Comparison of ENCODE assay signal across 17 cellular contexts in the genomic region with DNA sequence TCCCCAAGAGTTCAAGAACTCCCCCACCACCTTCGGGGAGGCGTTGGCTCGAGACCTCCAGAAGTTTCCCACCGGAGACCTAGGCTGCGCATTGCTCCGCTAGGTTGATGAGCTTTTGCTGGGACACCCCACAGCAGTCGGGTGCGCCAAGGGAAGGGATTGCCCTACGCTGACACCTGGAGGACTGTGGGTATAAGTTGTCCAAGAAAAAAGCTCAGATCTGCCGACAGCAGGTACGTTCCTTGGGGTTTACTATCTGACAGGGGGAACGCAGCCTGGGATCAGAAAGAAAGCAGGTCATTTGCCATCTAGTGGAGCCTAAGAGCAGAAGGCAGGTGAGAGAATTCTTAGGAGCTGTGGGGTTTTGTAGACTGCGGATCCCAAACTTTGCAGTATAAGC.
A peak's percentile ranks its signal among the peaks of the same experiment; 100 is the strongest.
DNase-seq lines count a peak whose midpoint lies in the region; ATAC-seq, FAIRE-seq and TF ChIP-seq lines count a peak whose summit lies in the region.
"Had no signal": no experiment of that assay in that cellular context is flagged by ENCODE, and none has a peak within 500 bp of the region (broad histone marks: within the 10 kb centered on the region; RNA-seq: fewer than 3 reads in every experiment).

No MANE protein-coding gene starts in this region.

- intact Hi-C loops in CD14-positive monocyte (cut with micrococcal nuclease) = no loop called here

- H4K91ac ChIP-seq in neuronal stem cell (ENCODE audit: low read depth, low read length, poor library complexity) = no peak overlapping the region

- no peak overlapping the region for H2AK5ac ChIP-seq in neuronal stem cell (ENCODE audit: low read depth, low read length)

- H4K8ac ChIP-seq in neuronal stem cell (ENCODE audit: low read depth, low read length) = no peak overlapping the region

- peak overlapping the region; percentile 59 for H3K18ac ChIP-seq in neuronal stem cell (ENCODE audit: low read length)

- H3K9me3 ChIP-seq in SK-N-SH (no peaks in the 10 kb centered on the region), Karpas-422 (ENCODE audit: low read length) (no peaks in the 10 kb centered on the region), neuronal stem cell (replicated peaks in 1 of 2; ENCODE audit: control insufficient read depth in 2 of 2, insufficient read depth in 1 of 2, low read depth in 1 of 2, low read length in 2 of 2) (no peaks in the 10 kb centered on the region)

- no peak overlapping the region for H3K4me3 Mint-ChIP-seq in CD14-positive monocyte
- H3K4me3 Mint-ChIP-seq: HFFc6; naive thymus-derived CD4-positive, alpha-beta T cell; T-helper 2 cell treated with Interferon-gamma antibody and Interleukin-4, amounts not matched to agents 5 μg/mL and 100 μg/mL, for 36 hours had no signal

- FAIRE-seq in urothelium cell line (lab: Jason Lieb, UNC) = no peak

- no peak overlapping the region for H3K4ac ChIP-seq in neuronal stem cell (ENCODE audit: low read length)

- in situ Hi-C loops in brain microvascular endothelial cell (cut with HindIII; ENCODE audit: low pct_ligation_motif_present, low sequenced_read_pairs) = no loop called here

- H3K14ac ChIP-seq in neuronal stem cell (ENCODE audit: low read length) = no peak overlapping the region

- DNase-seq in SK-N-SH (peak; percentile 8), Karpas-422 (peak; percentile 58), brain microvascular endothelial cell (no peak), neuronal stem cell (ENCODE audit: low spot score) (no peak), GM19240 (ENCODE audit: insufficient read length, low spot score) (no peak), CD14-positive monocyte (ENCODE audit: low spot score) (no peak), urothelium cell line (ENCODE audit: low spot score) (no peak)
- DNase-seq: dorsolateral prefrontal cortex; EL; glutamatergic neuron; HFFc6; KBM-7; naive thymus-derived CD4-positive, alpha-beta T cell; NCI-H1105 treated with DMSO at 0.1 percent for 48 hours had no signal

- H3K36me3 ChIP-seq in SK-N-SH (replicated peaks in 1 of 2; ENCODE audit: control insufficient read depth in 1 of 2, insufficient read depth in 2 of 2, low read length in 1 of 2) = no peaks in the 10 kb centered on the region
- no peaks in the 10 kb centered on the region for H3K36me3 ChIP-seq in Karpas-422 (ENCODE audit: insufficient read depth, low read length)
- H3K36me3 ChIP-seq in brain microvascular endothelial cell (replicated peaks) = no peaks in the 10 kb centered on the region
- H3K36me3 ChIP-seq in neuronal stem cell (replicated peaks in 1 of 2; ENCODE audit: control insufficient read depth in 2 of 2, insufficient read depth in 2 of 2, low read length in 2 of 2) = no peaks in the 10 kb centered on the region

- no peak overlapping the region for H2BK120ac ChIP-seq in neuronal stem cell (ENCODE audit: low read depth, low read length)

- POLR2A ChIA-PET in SK-N-SH (lab: Yijun Ruan, JAX) = no interaction called here

- peaks cover 0 to 2% (median 0%) of the 10 kb centered on the region in 7 donors for H3K9me3 Mint-ChIP-seq in CD14-positive monocyte
- H3K9me3 Mint-ChIP-seq: activated T-helper 2 cell treated with anti-CD3 and anti-CD28 coated beads, Interferon-gamma antibody, Interleukin-2, Interleukin-4, amounts not matched to agents 10 μg/mL and 5 μg/mL and 100 μg/mL, durations not matched to agents 14 hours and 24 hours and 36 hours; HFFc6; T-helper 2 cell treated with Interferon-gamma antibody and Interleukin-4, amounts not matched to agents 5 μg/mL and 100 μg/mL, for 36 hours had no signal

- no peak overlapping the region for H2BK15ac ChIP-seq in neuronal stem cell (ENCODE audit: low read length)

- H3K23ac ChIP-seq in neuronal stem cell (ENCODE audit: low read depth, low read length, poor library complexity) = no peak overlapping the region

- WGBS in SK-N-SH (ENCODE audit: low lambda C conversion rate) = 94% methylated on average over 12 of the region's 13 CpGs
- WGBS in neuronal stem cell (ENCODE audit: extremely low coverage in 2 of 2, insufficient read length in 2 of 2, insufficient replicate concordance in 1 of 2), 2 donors = no CpG with 5 or more reads among the region's 13 CpGs

- no peak overlapping the region for H3K27ac ChIP-seq in SK-N-SH (ENCODE audit: low read depth in 2 of 2, low read length in 1 of 2)
- H3K27ac ChIP-seq in Karpas-422 (ENCODE audit: low read length) = no peak overlapping the region
- H3K27ac ChIP-seq in brain microvascular endothelial cell = no peak overlapping the region
- no peak overlapping the region for H3K27ac ChIP-seq in neuronal stem cell (replicated peaks; ENCODE audit: low read length)
- H3K27ac ChIP-seq: dorsolateral prefrontal cortex had no signal

- no peaks in the 10 kb centered on the region for H3K79me2 ChIP-seq in SK-N-SH (ENCODE audit: insufficient read depth)
- H3K79me2 ChIP-seq in Karpas-422 (ENCODE audit: low read length) = no peaks in the 10 kb centered on the region

- no peak for TF ChIP-seq EP300 in SK-N-SH (IDR thresholded peaks at IDR 0.05; ENCODE audit: borderline replicate concordance in 1 of 2, low read depth in 1 of 2, low read length in 1 of 2)

- H3K27me3 ChIP-seq in SK-N-SH (ENCODE audit: insufficient read depth) = no peaks in the 10 kb centered on the region
- H3K27me3 ChIP-seq in Karpas-422 (ENCODE audit: low read length) = no peaks in the 10 kb centered on the region
- no peaks in the 10 kb centered on the region for H3K27me3 ChIP-seq in brain microvascular endothelial cell (replicated peaks)
- H3K27me3 ChIP-seq in neuronal stem cell (ENCODE audit: control insufficient read depth in 3 of 3, insufficient read depth in 3 of 3, low read depth in 1 of 3, low read length in 3 of 3) = no peaks in the 10 kb centered on the region
- H3K27me3 ChIP-seq: dorsolateral prefrontal cortex had no signal

- CTCF ChIA-PET in SK-N-SH (lab: Yijun Ruan, JAX) = interaction anchor here (1.3 to 1.4 kb wide), 2 partner anchors 26 to 468 kb away, joined by 5 to 6 read pairs; no protein-coding TSS in a partner anchor

- H3K79me1 ChIP-seq in neuronal stem cell (ENCODE audit: low read depth, low read length) = no peaks in the 10 kb centered on the region

- H3K9ac ChIP-seq in SK-N-SH (no peak overlapping the region), Karpas-422 (ENCODE audit: low read length) (no peak overlapping the region), neuronal stem cell (ENCODE audit: low read depth, low read length, poor library complexity) (no peak overlapping the region)

- no peak overlapping the region for H3K4me2 ChIP-seq in SK-N-SH
- H3K4me2 ChIP-seq in Karpas-422 (ENCODE audit: low read depth, low read length, poor library complexity, severe bottlenecking) = no peak overlapping the region
- no peak overlapping the region for H3K4me2 ChIP-seq in neuronal stem cell (ENCODE audit: insufficient read depth, low read length, poor library complexity, severe bottlenecking)

- H3K9me2 ChIP-seq in SK-N-SH (no peaks in the 10 kb centered on the region), Karpas-422 (replicated peaks; ENCODE audit: insufficient read depth, low read length) (no peaks in the 10 kb centered on the region)

- H2BK12ac ChIP-seq in neuronal stem cell (ENCODE audit: low read length) = no peak overlapping the region

- H3K4me1 ChIP-seq in SK-N-SH (ENCODE audit: control insufficient read depth in 1 of 2, insufficient read depth in 2 of 2, low read depth in 1 of 2, low read length in 1 of 2) = no peaks in the 10 kb centered on the region
- H3K4me1 ChIP-seq in Karpas-422 (ENCODE audit: low read length) = no peaks in the 10 kb centered on the region
- no peaks in the 10 kb centered on the region for H3K4me1 ChIP-seq in neuronal stem cell (ENCODE audit: control insufficient read depth in 2 of 2, insufficient read depth in 1 of 2, low read depth in 1 of 2, low read length in 2 of 2)

- H3K27ac Mint-ChIP-seq in CD14-positive monocyte = peak overlapping the region in 1 of 7 donors; percentile 53
- H3K27ac Mint-ChIP-seq: activated T-helper 2 cell treated with anti-CD3 and anti-CD28 coated beads, Interferon-gamma antibody, Interleukin-2, Interleukin-4, amounts not matched to agents 10 μg/mL and 5 μg/mL and 100 μg/mL, durations not matched to agents 14 hours and 24 hours and 36 hours; HFFc6; naive thymus-derived CD4-positive, alpha-beta T cell; T-helper 2 cell treated with Interferon-gamma antibody and Interleukin-4, amounts not matched to agents 5 μg/mL and 100 μg/mL, for 36 hours had no signal

- TF ChIP-seq CTCF in SK-N-SH (IDR thresholded peaks at IDR 0.05) = no peak
- peak; percentile 18 for TF ChIP-seq CTCF in brain microvascular endothelial cell (IDR thresholded peaks at IDR 0.05; ENCODE audit: low read depth, low read length, missing control alignments)
- no peak for TF ChIP-seq CTCF in CD14-positive monocyte (IDR thresholded peaks at IDR 0.05)

- no peak overlapping the region for H2BK5ac ChIP-seq in neuronal stem cell (ENCODE audit: low read length)

- H3K4me3 ChIP-seq in SK-N-SH (ENCODE audit: low read depth in 2 of 2, low read length in 1 of 2) (no peak overlapping the region), Karpas-422 (ENCODE audit: low read length) (no peak overlapping the region), brain microvascular endothelial cell (ENCODE audit: low read depth, low read length) (no peak overlapping the region), neuronal stem cell (ENCODE audit: low read length in 2 of 2) (no peak overlapping the region)
- H3K4me3 ChIP-seq: dorsolateral prefrontal cortex had no signal

- TF ChIP-seq RAD21 in SK-N-SH (IDR thresholded peaks at IDR 0.05; ENCODE audit: low read length) = peak; percentile 21; the same call in 1 of the 2 replicates

- H3F3A ChIP-seq in SK-N-SH (replicated peaks; ENCODE audit: insufficient read depth) = no peaks in the 10 kb centered on the region

- no peak for ATAC-seq in SK-N-SH treated with all-trans-retinoic acid at 6 μM for 48 hours
- ATAC-seq: naive thymus-derived CD4-positive, alpha-beta T cell had no signal

- no peak overlapping the region for H2AFZ ChIP-seq in SK-N-SH (ENCODE audit: low read depth)
- H2AFZ ChIP-seq in Karpas-422 (ENCODE audit: low read length) = no peak overlapping the region
- H2AFZ ChIP-seq in neuronal stem cell (ENCODE audit: low read length) = peak overlapping the region; percentile 17

- H3K4me1 Mint-ChIP-seq in CD14-positive monocyte = no peaks in the 10 kb centered on the region
- H3K4me1 Mint-ChIP-seq: naive thymus-derived CD4-positive, alpha-beta T cell had no signal

- H3K27me3 Mint-ChIP-seq in CD14-positive monocyte (ENCODE audit: low read depth in 3 of 3) = peaks cover 3 to 14% (median 8%) of the 10 kb centered on the region in 3 donors

- no peaks in the 10 kb centered on the region for H4K20me1 ChIP-seq in SK-N-SH (ENCODE audit: insufficient read depth)
- H4K20me1 ChIP-seq in Karpas-422 (ENCODE audit: insufficient read depth, low read depth, low read length) = no peaks in the 10 kb centered on the region

- no peaks in the 10 kb centered on the region for H3K36me3 Mint-ChIP-seq in CD14-positive monocyte
- H3K36me3 Mint-ChIP-seq: naive thymus-derived CD4-positive, alpha-beta T cell had no signal

TF ChIP-seq in SK-N-SH, 30 proteins besides CTCF, POLR2A, EP300 and RAD21:
- TF ChIP-seq SMC3 (IDR thresholded peaks at IDR 0.05; ENCODE audit: low read depth, low read length) (0 out of 2 replicates have a peak, but pooled peaks have one; percentile 2), FOSL2 (IDR thresholded peaks at IDR 0.05; ENCODE audit: borderline replicate concordance, low read depth) (no peak)
TF ChIP-seq in SK-N-SH: peak in this region for 1.

TF ChIP-seq in SK-N-SH treated with all-trans-retinoic acid at 6 μM for 48 hours, 23 proteins besides CTCF, POLR2A, EP300 and RAD21 (continues in another document):
- TF ChIP-seq ZC3H10 (CRISPR knock-in tag; IDR thresholded peaks at IDR 0.05) (no peak), RARB (CRISPR knock-in tag; IDR thresholded peaks at IDR 0.05) (no peak)

Comparison
In these comparisons a context has a peak if more than half of its experiments do, and no peak if none do; other contexts are left out.
1. DNase-seq: peak in SK-N-SH (single experiment) and Karpas-422 (single experiment); none in brain microvascular endothelial cell (single experiment), neuronal stem cell (single experiment), GM19240 (single experiment), CD14-positive monocyte (single experiment) and urothelium cell line (single experiment).